Comparison of ENCODE assay signal across 12 cellular contexts in the genomic region with DNA sequence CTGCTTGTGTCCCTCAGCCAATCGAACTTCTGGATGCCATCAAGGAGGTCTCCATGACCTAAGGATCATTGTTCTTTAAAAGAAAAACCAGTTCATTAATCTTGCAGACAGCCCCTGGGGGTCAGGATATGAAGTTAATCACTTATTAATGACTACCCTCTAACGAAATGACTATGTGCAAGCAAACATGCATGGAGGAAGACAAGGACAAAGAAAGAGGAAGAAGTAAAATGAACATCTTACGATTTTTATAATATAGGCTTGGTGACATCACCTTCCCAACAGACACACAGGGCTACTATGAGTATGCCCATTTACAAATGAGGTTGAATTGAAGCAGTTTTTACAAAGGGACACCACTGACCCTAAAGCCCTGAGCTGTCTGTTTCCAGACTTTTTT.
DNase-seq lines count a peak whose midpoint lies in the region; ATAC-seq and TF ChIP-seq lines count a peak whose summit lies in the region.
"Had no signal": no experiment of that assay in that cellular context is flagged by ENCODE, and none has a peak within 500 bp of the region (broad histone marks: within the 10 kb centered on the region; RNA-seq: fewer than 3 reads in every experiment).

No MANE protein-coding gene starts in this region.

- H4K20me1 ChIP-seq in H9 (ENCODE audit: control insufficient read depth, insufficient read depth, insufficient read length) = no peaks in the 10 kb centered on the region

- in situ Hi-C loops in gastrocnemius medialis (cut with MboI; ENCODE audit: low sequenced_read_pairs in 4 of 4) = no loop called here

- TF ChIP-seq CTCF in H9 (conservative IDR thresholded peaks at IDR 0.05) = no peak
- TF ChIP-seq CTCF in gastrocnemius medialis (IDR thresholded peaks at IDR 0.05 in 4 of 5, conservative IDR thresholded peaks at IDR 0.05 in 1 of 5) = no peak

- no peak overlapping the region for H3T11ph ChIP-seq in H9 (ENCODE audit: low read length)

- no peaks in the 10 kb centered on the region for H3K27me3 Mint-ChIP-seq in activated CD4-positive, alpha-beta T cell treated with anti-CD3 and anti-CD28 coated beads for 36 hours
- H3K27me3 Mint-ChIP-seq in activated naive CD8-positive, alpha-beta T cell treated with anti-CD3 and anti-CD28 coated beads for 36 hours = no peaks in the 10 kb centered on the region
- H3K27me3 Mint-ChIP-seq in H9 (ENCODE audit: low read depth) = no peaks in the 10 kb centered on the region; the same call in 1 of the 2 replicates

- peak; percentile 14 for ATAC-seq in activated CD4-positive, alpha-beta T cell treated with anti-CD3 and anti-CD28 coated beads for 36 hours
- ATAC-seq in stimulated activated effector memory CD8-positive, alpha-beta T cell treated with anti-CD3 and anti-CD28 coated beads, Interleukin-12 subunit alpha, Interleukin-12 subunit beta, amount 100 ng/mL, for 72 hours = peak; percentile 44
- ATAC-seq in gastrocnemius medialis = no peak

- peaks cover 87% of the 10 kb centered on the region for H3K4me1 Mint-ChIP-seq in activated CD4-positive, alpha-beta T cell treated with anti-CD3 and anti-CD28 coated beads for 36 hours
- H3K4me1 Mint-ChIP-seq in activated naive CD8-positive, alpha-beta T cell treated with anti-CD3 and anti-CD28 coated beads for 36 hours = peaks cover 87% of the 10 kb centered on the region
- H3K4me1 Mint-ChIP-seq in stimulated activated effector memory CD8-positive, alpha-beta T cell treated with anti-CD3 and anti-CD28 coated beads, Interleukin-12 subunit alpha, Interleukin-12 subunit beta, amount 100 ng/mL, for 72 hours = peaks cover 69% of the 10 kb centered on the region
- H3K4me1 Mint-ChIP-seq in H9 = peaks cover 47 to 49% of the 10 kb centered on the region in 2 experiments

- H2BK120ac ChIP-seq in H9 (ENCODE audit: low read depth, low read length, poor library complexity, severe bottlenecking) = no peak overlapping the region

- no peak overlapping the region for H2BK15ac ChIP-seq in H9 (ENCODE audit: low read depth, low read length)

- H3K27ac ChIP-seq in H9 (ENCODE audit: insufficient read length, low read depth, low read length) (no peak overlapping the region), gastrocnemius medialis (no peak overlapping the region)
- H3K27ac ChIP-seq: dorsolateral prefrontal cortex had no signal

- peaks cover 33% of the 10 kb centered on the region for H3K36me3 Mint-ChIP-seq in activated CD4-positive, alpha-beta T cell treated with anti-CD3 and anti-CD28 coated beads for 36 hours (ENCODE audit: low read depth)
- H3K36me3 Mint-ChIP-seq in activated naive CD8-positive, alpha-beta T cell treated with anti-CD3 and anti-CD28 coated beads for 36 hours = peaks cover 33% of the 10 kb centered on the region
- H3K36me3 Mint-ChIP-seq in stimulated activated effector memory CD8-positive, alpha-beta T cell treated with anti-CD3 and anti-CD28 coated beads, Interleukin-12 subunit alpha, Interleukin-12 subunit beta, amount 100 ng/mL, for 72 hours = no peaks in the 10 kb centered on the region
- no peaks in the 10 kb centered on the region for H3K36me3 Mint-ChIP-seq in H9 (ENCODE audit: insufficient read depth in 1 of 3, low read depth in 3 of 3)

- H3K4ac ChIP-seq in H9 (ENCODE audit: low read depth, low read length) = no peak overlapping the region

- no peak for DNase-seq in activated CD4-positive, alpha-beta T cell treated with anti-CD3 and anti-CD28 coated beads for 36 hours
- no peak for DNase-seq in activated CD4-positive, alpha-beta T cell treated with anti-CD3 and anti-CD28 coated beads, Interleukin-2, amount 50 U/mL, for 48 hours
- DNase-seq in Kasumi-1 (lab: John Stamatoyannopoulos, UW) (peak; percentile 5 to 28), H9 (no peak), gastrocnemius medialis (no peak), posterior vena cava (ENCODE audit: low spot score) (no peak)
- no peak for DNase-seq in activated naive CD8-positive, alpha-beta T cell treated with anti-CD3 and anti-CD28 coated beads for 36 hours
- no peak for DNase-seq in stimulated activated effector memory CD8-positive, alpha-beta T cell treated with anti-CD3 and anti-CD28 coated beads, Interleukin-12 subunit alpha, Interleukin-12 subunit beta, amount 100 ng/mL, for 72 hours (ENCODE audit: low spot score in 2 of 2)
- DNase-seq: activated CD4-positive, CD25-positive, alpha-beta regulatory T cell; DMS79 treated with DMSO at 0.1 percent for 48 hours; dorsolateral prefrontal cortex; NCI-H2107 had no signal

- H3K79me1 ChIP-seq in H9 (ENCODE audit: insufficient read depth, low read depth, low read length, poor library complexity, severe bottlenecking) = no peaks in the 10 kb centered on the region

- no peak overlapping the region for H3K56ac ChIP-seq in H9 (ENCODE audit: insufficient read length, low read depth, low read length)

- H3K23me2 ChIP-seq in H9 (ENCODE audit: insufficient read length, low read depth, low read length, poor library complexity, severe bottlenecking) = no peaks in the 10 kb centered on the region

- intact Hi-C loops in activated CD4-positive, alpha-beta T cell treated with anti-CD3 and anti-CD28 coated beads for 36 hours (cut with DNase I, micrococcal nuclease) = loop anchor here in 1 of 2 experiments (5.0 kb wide), 1 partner anchor 159 kb away; no protein-coding TSS in a partner anchor
- intact Hi-C loops in gastrocnemius medialis (cut with DNase I; ENCODE audit: low total_unique reads) (no loop called here), posterior vena cava (cut with DNase I) (no loop called here)

- peaks cover 7% of the 10 kb centered on the region; the same call in 1 of the 2 replicates for H3K4me1 ChIP-seq in H9 (ENCODE audit: insufficient read depth, low read length)
- no peaks in the 10 kb centered on the region for H3K4me1 ChIP-seq in gastrocnemius medialis

- no peak overlapping the region for H4K8ac ChIP-seq in H9 (replicated peaks; ENCODE audit: insufficient read length, low read depth, low read length)

- H3K4me2 ChIP-seq in H9 (ENCODE audit: insufficient read depth, insufficient read length, low read length) = no peak overlapping the region

- H2AK5ac ChIP-seq in H9 (ENCODE audit: insufficient read length, low read length) = no peak overlapping the region

- H4K91ac ChIP-seq in H9 (ENCODE audit: insufficient read length, low read depth, low read length) = no peak overlapping the region

- no peaks in the 10 kb centered on the region for H3K9me3 Mint-ChIP-seq in activated CD4-positive, alpha-beta T cell treated with anti-CD3 and anti-CD28 coated beads for 36 hours (ENCODE audit: low read depth)
- H3K9me3 Mint-ChIP-seq in activated naive CD8-positive, alpha-beta T cell treated with anti-CD3 and anti-CD28 coated beads for 36 hours = peaks cover 3% of the 10 kb centered on the region
- H3K9me3 Mint-ChIP-seq in stimulated activated effector memory CD8-positive, alpha-beta T cell treated with anti-CD3 and anti-CD28 coated beads, Interleukin-12 subunit alpha, Interleukin-12 subunit beta, amount 100 ng/mL, for 72 hours = no peaks in the 10 kb centered on the region
- no peaks in the 10 kb centered on the region for H3K9me3 Mint-ChIP-seq in H9

- H3K4me3 ChIP-seq in gastrocnemius medialis = no peak overlapping the region
- H3K4me3 ChIP-seq: dorsolateral prefrontal cortex had no signal

- H3K18ac ChIP-seq in H9 (ENCODE audit: insufficient read length, low read depth, low read length) = no peak overlapping the region

- CTCF ChIA-PET in activated CD4-positive, alpha-beta T cell treated with anti-CD3 and anti-CD28 coated beads for 36 hours (lab: Charles Lee) = interaction anchor here (0.6 to 1.9 kb wide), 6 partner anchors 15 to 207 kb away, joined by 3 to 9 read pairs (median 3); no protein-coding TSS in a partner anchor

- no peak overlapping the region for H2BK12ac ChIP-seq in H9 (ENCODE audit: insufficient read length, low read depth, low read length)

- H2BK20ac ChIP-seq in H9 (ENCODE audit: low read depth, low read length, poor library complexity, severe bottlenecking) = no peak overlapping the region

- no peak overlapping the region for H3K23ac ChIP-seq in H9 (ENCODE audit: insufficient read length, low read depth, low read length)

- H3K9me3 ChIP-seq in H9 (ENCODE audit: control insufficient read depth, low read depth, low read length) (no peaks in the 10 kb centered on the region), gastrocnemius medialis (no peaks in the 10 kb centered on the region)

- H3K27ac Mint-ChIP-seq in activated CD4-positive, alpha-beta T cell treated with anti-CD3 and anti-CD28 coated beads for 36 hours = peak overlapping the region; percentile 79
- H3K27ac Mint-ChIP-seq in activated naive CD8-positive, alpha-beta T cell treated with anti-CD3 and anti-CD28 coated beads for 36 hours = peak overlapping the region; percentile 89
- peak overlapping the region; percentile 92 for H3K27ac Mint-ChIP-seq in stimulated activated effector memory CD8-positive, alpha-beta T cell treated with anti-CD3 and anti-CD28 coated beads, Interleukin-12 subunit alpha, Interleukin-12 subunit beta, amount 100 ng/mL, for 72 hours
- H3K27ac Mint-ChIP-seq in H9 = 0 out of 7 replicates have a peak overlapping the region, but pooled peaks of 1 of the 3 experiments have one; percentile 20

- no peak overlapping the region for H2AFZ ChIP-seq in H9 (ENCODE audit: low read length)

- WGBS in H9 (ENCODE audit: extremely low coverage, insufficient read length, low lambda C conversion rate) = no CpG with 5 or more reads among the region's 3 CpGs

- H3K4me3 Mint-ChIP-seq in activated CD4-positive, alpha-beta T cell treated with anti-CD3 and anti-CD28 coated beads for 36 hours = peak overlapping the region; percentile 26
- no peak overlapping the region for H3K4me3 Mint-ChIP-seq in activated naive CD8-positive, alpha-beta T cell treated with anti-CD3 and anti-CD28 coated beads for 36 hours
- peak overlapping the region; percentile 61 for H3K4me3 Mint-ChIP-seq in stimulated activated effector memory CD8-positive, alpha-beta T cell treated with anti-CD3 and anti-CD28 coated beads, Interleukin-12 subunit alpha, Interleukin-12 subunit beta, amount 100 ng/mL, for 72 hours
- H3K4me3 Mint-ChIP-seq in H9 = no peak overlapping the region

- no peaks in the 10 kb centered on the region for H3K36me3 ChIP-seq in gastrocnemius medialis

- H3K27me3 ChIP-seq in H9 (ENCODE audit: insufficient read depth, low read length) = no peaks in the 10 kb centered on the region
- no peaks in the 10 kb centered on the region for H3K27me3 ChIP-seq in gastrocnemius medialis
- H3K27me3 ChIP-seq: dorsolateral prefrontal cortex had no signal

- no peak for TF ChIP-seq POLR2A in gastrocnemius medialis (IDR thresholded peaks at IDR 0.05)

- no peak overlapping the region for H3K9ac ChIP-seq in H9 (ENCODE audit: extremely low read depth, insufficient read length, low read length)

- H2BK5ac ChIP-seq in H9 (ENCODE audit: insufficient read length, low read length) = no peak overlapping the region

- POLR2A ChIA-PET in activated CD4-positive, alpha-beta T cell treated with anti-CD3 and anti-CD28 coated beads for 36 hours (lab: Charles Lee) = interaction anchor here (0.6 to 1.3 kb wide), 3 partner anchors 25 to 225 kb away, joined by 3 read pairs; no protein-coding TSS in a partner anchor

- no peak overlapping the region for H3K14ac ChIP-seq in H9 (ENCODE audit: insufficient read depth, low read length)

- no peak overlapping the region for H4K5ac ChIP-seq in H9 (ENCODE audit: insufficient read length, low read depth, low read length)

- H3K79me2 ChIP-seq in H9 (ENCODE audit: insufficient read depth, low read length) = no peaks in the 10 kb centered on the region

Comparison
In these comparisons a context has a peak if more than half of its experiments do, and no peak if none do; other contexts are left out.
1. ATAC-seq: peak in activated CD4-positive, alpha-beta T cell treated with anti-CD3 and anti-CD28 coated beads for 36 hours (single experiment) and stimulated activated effector memory CD8-positive, alpha-beta T cell treated with anti-CD3 and anti-CD28 coated beads, Interleukin-12 subunit alpha, Interleukin-12 subunit beta, amount 100 ng/mL, for 72 hours (single experiment); none in gastrocnemius medialis (0 of 2).
2. DNase-seq: peak in Kasumi-1 (2 of 2); none in activated CD4-positive, alpha-beta T cell treated with anti-CD3 and anti-CD28 coated beads for 36 hours (single experiment), activated CD4-positive, alpha-beta T cell treated with anti-CD3 and anti-CD28 coated beads, Interleukin-2, amount 50 U/mL, for 48 hours (0 of 2), activated naive CD8-positive, alpha-beta T cell treated with anti-CD3 and anti-CD28 coated beads for 36 hours (single experiment), stimulated activated effector memory CD8-positive, alpha-beta T cell treated with anti-CD3 and anti-CD28 coated beads, Interleukin-12 subunit alpha, Interleukin-12 subunit beta, amount 100 ng/mL, for 72 hours (0 of 2), H9 (single experiment), gastrocnemius medialis (0 of 2) and posterior vena cava (single experiment).
3. H3K4me3 Mint-ChIP-seq: peak in activated CD4-positive, alpha-beta T cell treated with anti-CD3 and anti-CD28 coated beads for 36 hours (single experiment) and stimulated activated effector memory CD8-positive, alpha-beta T cell treated with anti-CD3 and anti-CD28 coated beads, Interleukin-12 subunit alpha, Interleukin-12 subunit beta, amount 100 ng/mL, for 72 hours (single experiment); none in activated naive CD8-positive, alpha-beta T cell treated with anti-CD3 and anti-CD28 coated beads for 36 hours (single experiment) and H9 (0 of 2).